Comparison of ENCODE assay signal across 11 cellular contexts in genomic region chr16:71817690-71818089, GRCh38. TPM values are rescaled to one million over a fixed set of nuclear protein-coding genes. Genes with fewer than 3 reads are reported as not detected.
DNase-seq lines count a peak whose midpoint lies in the region; ATAC-seq, FAIRE-seq and TF ChIP-seq lines count a peak whose summit lies in the region.
"Had no signal": no experiment of that assay in that cellular context is flagged by ENCODE, and none has a peak within 500 bp of the region (broad histone marks: within the 10 kb centered on the region; RNA-seq: fewer than 3 reads in every experiment).

No MANE protein-coding gene starts in this region.

- POLR2A ChIA-PET in GM12878 (lab: Charles Lee), result interaction anchor here (1.2 to 4.4 kb wide), 8 partner anchors 10 to 76 kb away, joined by 3 to 38 read pairs (median 7); partner anchors contain the start of gene AP1G1

- peak overlapping the region in 6 of 10 experiments; percentile 2 to 45 (median 28); a peak in 8 of 20 replicates for H3K4me3 ChIP-seq in BLaER1 treated with 17β-estradiol and CSF1 and Interleukin-3, amounts not matched to agents 10 nM and 100 nM
- peak overlapping the region; percentile 66; the same call in 1 of the 2 replicates for H3K4me3 ChIP-seq in GM12878
- H3K4me3 ChIP-seq: PC-9 had no signal

- H3K27ac Mint-ChIP-seq in osteocyte (ENCODE audit: unreplicated experiment), result peak overlapping the region; percentile 93
- H3K27ac Mint-ChIP-seq: dendritic cell treated with granulocyte-macrophage colony-stimulating factor and Interleukin-4, amounts not matched to agents 40 ng/mL and 50 ng/mL, for 4 days had no signal

- H3K9me3 Mint-ChIP-seq in osteocyte (ENCODE audit: unreplicated experiment), result no peaks in the 10 kb centered on the region
- H3K9me3 Mint-ChIP-seq: dendritic cell treated with granulocyte-macrophage colony-stimulating factor and Interleukin-4, amounts not matched to agents 40 ng/mL and 50 ng/mL, for 4 days had no signal

- H4K20me1 ChIP-seq in BLaER1 treated with 17β-estradiol and CSF1 and Interleukin-3, amounts not matched to agents 10 nM and 100 nM, result no peaks in the 10 kb centered on the region
- no peaks in the 10 kb centered on the region for H4K20me1 ChIP-seq in GM12878 (ENCODE audit: control insufficient read depth, insufficient read depth)

- ATAC-seq in GM21723 (IDR thresholded peaks at IDR 0.05; ENCODE audit: unreplicated experiment), result peak; percentile 17
- peak; percentile 52 for ATAC-seq in GM12878
- no peak for ATAC-seq in GM21528 (IDR thresholded peaks at IDR 0.05; ENCODE audit: low FRiP score, unreplicated experiment)
- ATAC-seq in HG03097 (IDR thresholded peaks at IDR 0.05; ENCODE audit: low FRiP score, unreplicated experiment), result no peak

- no peak for TF ChIP-seq RAD21 in GM12878 (IDR thresholded peaks at IDR 0.05; ENCODE audit: insufficient read depth, low read depth, low read length)

- WGBS in GM12878 (ENCODE audit: insufficient coverage, insufficient replicate concordance, low lambda C conversion rate, missing lambda C conversion rate), result 0% methylated on average over 2 of the region's 2 CpGs

- peak overlapping the region; percentile 71; the same call in 1 of the 2 replicates for H2AFZ ChIP-seq in GM12878 (ENCODE audit: control insufficient read depth, low read depth, low read length)
- H2AFZ ChIP-seq: PC-9 had no signal

- H3K36me3 Mint-ChIP-seq in osteocyte (ENCODE audit: unreplicated experiment), result no peaks in the 10 kb centered on the region

- DNase-seq in GM12878 (ENCODE audit: low read depth, low spot score) (no peak), osteocyte (ENCODE audit: extremely low spot score, unreplicated experiment) (no peak), SW 1271 (lab: John Stamatoyannopoulos, UW) (no peak), erythroblast (lab: John Stamatoyannopoulos, UW) (no peak)
- DNase-seq: DMS 273 treated with DMSO at 0.1 percent for 48 hours, PC-9 had no signal

- no peaks in the 10 kb centered on the region; a peak in 1 of 22 replicates for H3K36me3 ChIP-seq in BLaER1 treated with 17β-estradiol and CSF1 and Interleukin-3, amounts not matched to agents 10 nM and 100 nM
- H3K36me3 ChIP-seq in GM12878 (ENCODE audit: control insufficient read depth in 2 of 2, insufficient read depth in 2 of 2, low read length in 1 of 2), result no peaks in the 10 kb centered on the region

- no peaks in the 10 kb centered on the region for H3K27me3 Mint-ChIP-seq in osteocyte (ENCODE audit: unreplicated experiment)
- H3K27me3 Mint-ChIP-seq: dendritic cell treated with granulocyte-macrophage colony-stimulating factor and Interleukin-4, amounts not matched to agents 40 ng/mL and 50 ng/mL, for 4 days had no signal

- no peaks in the 10 kb centered on the region for H3K27me3 ChIP-seq in BLaER1 treated with 17β-estradiol and CSF1 and Interleukin-3, amounts not matched to agents 10 nM and 100 nM
- no peaks in the 10 kb centered on the region for H3K27me3 ChIP-seq in GM12878 (replicated peaks in 1 of 2; ENCODE audit: control insufficient read depth in 2 of 2, insufficient read depth in 2 of 2, low read length in 1 of 2)

- TF ChIP-seq POLR2A in GM12878 (IDR thresholded peaks at IDR 0.05; ENCODE audit: low read depth, low read length), result no peak
- TF ChIP-seq POLR2A in erythroblast (IDR thresholded peaks at IDR 0.05; ENCODE audit: low read length), result no peak

- peak overlapping the region in 10 of 11 experiments; percentile 12 to 69 (median 55); a peak in 16 of 22 replicates for H3K9ac ChIP-seq in BLaER1 treated with 17β-estradiol and CSF1 and Interleukin-3, amounts not matched to agents 10 nM and 100 nM
- peak overlapping the region; percentile 52 for H3K9ac ChIP-seq in GM12878 (ENCODE audit: control insufficient read depth, insufficient read depth, low read length)

- TF ChIP-seq CTCF in GM12878 (IDR thresholded peaks at IDR 0.05 in 2 of 3, conservative IDR thresholded peaks at IDR 0.05 in 1 of 3; ENCODE audit: control insufficient read depth in 2 of 3, extremely low read depth in 1 of 3, insufficient read depth in 1 of 3, low read depth in 3 of 3, low read length in 3 of 3) (no peak), osteocyte (IDR thresholded peaks at IDR 0.05) (no peak)

- no peaks in the 10 kb centered on the region for H3K9me3 ChIP-seq in BLaER1 treated with 17β-estradiol and CSF1 and Interleukin-3, amounts not matched to agents 10 nM and 100 nM (replicated peaks in 1 of 11)
- no peaks in the 10 kb centered on the region for H3K9me3 ChIP-seq in GM12878 (replicated peaks; ENCODE audit: control insufficient read depth, insufficient read depth, low read length)

- peak overlapping the region; percentile 57 for H3K4me3 Mint-ChIP-seq in osteocyte (ENCODE audit: unreplicated experiment)
- H3K4me3 Mint-ChIP-seq: dendritic cell treated with granulocyte-macrophage colony-stimulating factor and Interleukin-4, amounts not matched to agents 40 ng/mL and 50 ng/mL, for 4 days had no signal

- CTCF ChIA-PET in GM12878 (lab: Yijun Ruan, JAX), result interaction anchor here (0.7 to 3.0 kb wide), 6 partner anchors 26 to 144 kb away, joined by 3 to 17 read pairs (median 4); partner anchors contain the start of genes IST1 and ZNF821

- peak overlapping the region; percentile 47 to 84 (median 66) for H3K4me2 ChIP-seq in BLaER1 treated with 17β-estradiol and CSF1 and Interleukin-3, amounts not matched to agents 10 nM and 100 nM
- peak overlapping the region; percentile 93 for H3K4me2 ChIP-seq in GM12878 (ENCODE audit: control insufficient read depth, insufficient read depth)

- RAD21 ChIA-PET in GM12878 (lab: Charles Lee; ENCODE audit: unreplicated experiment), result interaction anchor here (0.9 to 5.0 kb wide), 6 partner anchors 9 to 66 kb away, joined by 3 to 29 read pairs (median 6); partner anchors contain the start of genes AP1G1 and ZNF821

- intact Hi-C loops in GM12878 (cut with micrococcal nuclease; ENCODE audit: unreplicated experiment), result loop anchor here (2.0 kb wide), 3 partner anchors 65 to 209 kb away; partner anchors contain the start of gene IST1

- SMC1A ChIA-PET in GM12878 (lab: Charles Lee; ENCODE audit: uncharacterized antibody, unreplicated experiment), result interaction anchor here (0.8 to 4.3 kb wide), 6 partner anchors 9 to 92 kb away, joined by 3 to 37 read pairs (median 8); no protein-coding TSS in a partner anchor

- FAIRE-seq in GM12878 (lab: Jason Lieb, UNC), result peak; percentile 18

- in situ Hi-C loops in GM12878 (cut with MboI), result no loop called here

- H3K4me1 ChIP-seq in BLaER1 treated with 17β-estradiol and CSF1 and Interleukin-3, amounts not matched to agents 10 nM and 100 nM, result peaks cover 19 to 42% (median 29%) of the 10 kb centered on the region in 10 experiments; a peak in 19 of 20 replicates
- H3K4me1 ChIP-seq in GM12878 (ENCODE audit: control insufficient read depth, insufficient read depth, low read length), result peaks cover 20% of the 10 kb centered on the region

- peaks cover 25% of the 10 kb centered on the region for H3K4me1 Mint-ChIP-seq in osteocyte (ENCODE audit: unreplicated experiment)

- peak overlapping the region in 10 of 11 experiments; percentile 17 to 85 (median 64); a peak in 20 of 22 replicates for H3K27ac ChIP-seq in BLaER1 treated with 17β-estradiol and CSF1 and Interleukin-3, amounts not matched to agents 10 nM and 100 nM
- H3K27ac ChIP-seq in GM12878 (ENCODE audit: control insufficient read depth, insufficient read depth), result peak overlapping the region; percentile 96
- H3K27ac ChIP-seq: PC-9 had no signal

- no TSS peak for BruUV-seq in GM12878 (replicated peaks; lab: Mats Ljungman, UMichigan)

- H3K79me2 ChIP-seq in GM12878 (ENCODE audit: control insufficient read depth, insufficient read depth, low read length), result no peaks in the 10 kb centered on the region

- no peak for TF ChIP-seq EP300 in GM12878 (IDR thresholded peaks at IDR 0.05; ENCODE audit: borderline replicate concordance in 1 of 2, control insufficient read depth in 1 of 2, low read depth in 2 of 2, low read length in 2 of 2)

RNA-seq across cellular contexts. Expression of gene AP1G1, which starts 9.1 kb away (rescaled TPM):
- 292 and 333 TPM in 2 replicates for total RNA-seq in GM12878 (2013; cell fraction: nucleolus; rRNA removed)
- 52.4 and 55.5 TPM in 2 replicates for total RNA-seq in GM12878 (2014; rRNA removed)
- 44.7 and 50.7 TPM in 2 replicates for total RNA-seq in GM12878 (2014; rRNA removed; fragmentation: Illumina TruSeq; extraction: Trizol)
- 66.5 and 66.8 TPM in 2 replicates for total RNA-seq in GM12878 (2021)
- 28.5 TPM for polyA plus RNA-seq in GM12878 (2011; ENCODE audit: low read depth)
- 74.2 and 83.7 TPM in 2 replicates for polyA plus RNA-seq in GM12878 (2011; rRNA removed)
- polyA plus RNA-seq in GM12878 (2011; cell fraction: cytosol; rRNA removed), result 61.0 and 81.2 TPM in 2 replicates
- 65.0 and 82.2 TPM in 2 replicates for polyA plus RNA-seq in GM12878 (2011; cell fraction: nucleus; rRNA removed)
- polyA plus RNA-seq in GM12878 (2012), result 31.0 and 35.6 TPM in 2 replicates
- polyA plus RNA-seq in GM12878 (2014; fragmentation: Illumina TruSeq; extraction: Trizol), result 61.8 and 72.6 TPM in 2 replicates
- 1 to 10 TPM; 5.9 to 8.4 TPM for polyA plus RNA-seq in GM12878 (2014; fragmentation: Nextera tagmentation; extraction: Ambion mirVana)
- 42.2 and 50.9 TPM in 2 replicates for polyA plus RNA-seq in GM12878 (2014; rRNA removed)
- polyA plus RNA-seq in GM12878 (2016; fragmentation: Nextera tagmentation; extraction: Ambion mirVana), result 10 to 100 TPM; 35.1 to 35.7 TPM
- 122 and 141 TPM in 2 replicates for polyA minus RNA-seq in GM12878 (2011; rRNA and poly(A)+ RNA removed)
- polyA minus RNA-seq in GM12878 (2011; cell fraction: cytosol; rRNA and poly(A)+ RNA removed), result 48.4 and 57.3 TPM in 2 replicates
- polyA minus RNA-seq in GM12878 (2011; cell fraction: nucleus; rRNA and poly(A)+ RNA removed), result 68.1 and 97.1 TPM in 2 replicates
- total RNA-seq in osteocyte, result 72.7 and 73.0 TPM in 2 replicates

RNA-seq across cellular contexts. Expression of gene ATXN1L, which starts 28.1 kb away (rescaled TPM):
- 29.0 and 33.2 TPM in 2 replicates for total RNA-seq in GM12878 (2013; cell fraction: nucleolus; rRNA removed)
- 7.4 and 8.6 TPM in 2 replicates for total RNA-seq in GM12878 (2014; rRNA removed)
- total RNA-seq in GM12878 (2014; rRNA removed; fragmentation: Illumina TruSeq; extraction: Trizol), result 11.4 and 11.9 TPM in 2 replicates
- total RNA-seq in GM12878 (2021), result 13.9 and 14.6 TPM in 2 replicates
- polyA plus RNA-seq in GM12878 (2011; ENCODE audit: low read depth), result 10.6 TPM
- 13.7 and 13.9 TPM in 2 replicates for polyA plus RNA-seq in GM12878 (2011; rRNA removed)
- 10.2 and 12.5 TPM in 2 replicates for polyA plus RNA-seq in GM12878 (2011; cell fraction: cytosol; rRNA removed)
- 27.6 and 33.0 TPM in 2 replicates for polyA plus RNA-seq in GM12878 (2011; cell fraction: nucleus; rRNA removed)
- 14.0 and 17.4 TPM in 2 replicates for polyA plus RNA-seq in GM12878 (2012)
- 12.2 and 15.7 TPM in 2 replicates for polyA plus RNA-seq in GM12878 (2014; fragmentation: Illumina TruSeq; extraction: Trizol)
- polyA plus RNA-seq in GM12878 (2014; fragmentation: Nextera tagmentation; extraction: Ambion mirVana), result 1 to 10 TPM; 1.8 to 2.0 TPM
- 9.8 and 9.9 TPM in 2 replicates for polyA plus RNA-seq in GM12878 (2014; rRNA removed)
- polyA plus RNA-seq in GM12878 (2016; fragmentation: Nextera tagmentation; extraction: Ambion mirVana), result 1 to 10 TPM; 6.4 to 6.6 TPM
- 15.1 and 19.2 TPM in 2 replicates for polyA minus RNA-seq in GM12878 (2011; rRNA and poly(A)+ RNA removed)
- 3.3 and 3.7 TPM in 2 replicates for polyA minus RNA-seq in GM12878 (2011; cell fraction: cytosol; rRNA and poly(A)+ RNA removed)
- 11.6 and 23.0 TPM in 2 replicates for polyA minus RNA-seq in GM12878 (2011; cell fraction: nucleus; rRNA and poly(A)+ RNA removed)
- 30.9 and 32.4 TPM in 2 replicates for total RNA-seq in osteocyte

Comparison
In these comparisons a context has a peak if more than half of its experiments do, and no peak if none do; other contexts are left out.
1. ATAC-seq: peak in GM21723 (single experiment) and GM12878 (single experiment); none in GM21528 (single experiment) and HG03097 (single experiment).